ENCODE assay signal across 20 cellular contexts in the genomic region with DNA sequence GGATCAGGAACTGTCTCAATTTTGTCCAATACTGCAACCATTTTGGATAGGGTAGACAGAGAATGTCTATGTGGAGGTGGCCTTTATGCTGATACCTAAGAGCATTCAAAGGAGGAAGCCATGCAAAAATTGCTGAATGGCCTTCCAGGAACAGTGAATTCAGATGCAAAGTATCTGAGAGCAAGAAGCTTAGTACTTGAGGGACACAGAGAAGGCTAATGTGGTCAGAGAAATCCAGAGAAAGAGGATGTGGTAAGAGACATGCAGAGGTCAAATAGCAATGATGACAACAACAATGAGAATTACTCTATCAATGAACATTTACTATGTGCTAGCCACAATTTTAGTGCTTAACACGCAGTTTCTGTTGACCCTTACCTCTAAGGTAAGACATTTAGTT.
A peak's percentile ranks its signal among the peaks of the same experiment; 100 is the strongest.
DNase-seq lines count a peak whose midpoint lies in the region; ATAC-seq, FAIRE-seq and TF ChIP-seq lines count a peak whose summit lies in the region.
"Had no signal": no experiment of that assay in that cellular context is flagged by ENCODE, and none has a peak within 500 bp of the region (broad histone marks: within the 10 kb centered on the region; RNA-seq: fewer than 3 reads in every experiment).

No MANE protein-coding gene starts in this region.

- H4K5ac ChIP-seq in H9 (ENCODE audit: insufficient read length, low read depth, low read length), result no peak overlapping the region

- no peaks in the 10 kb centered on the region for H3K79me2 ChIP-seq in H9 (ENCODE audit: insufficient read depth, low read length)
- no peaks in the 10 kb centered on the region for H3K79me2 ChIP-seq in astrocyte (ENCODE audit: insufficient read depth, low read length)
- H3K79me2 ChIP-seq: hepatocyte had no signal

- no peak overlapping the region for H3K9ac ChIP-seq in H9 (ENCODE audit: extremely low read depth, insufficient read length, low read length)
- H3K9ac ChIP-seq in astrocyte (ENCODE audit: low read length), result no peak overlapping the region

- H2BK20ac ChIP-seq in H9 (ENCODE audit: low read depth, low read length, poor library complexity, severe bottlenecking), result no peak overlapping the region

- no peak overlapping the region for H3K14ac ChIP-seq in H9 (ENCODE audit: insufficient read depth, low read length)

- H3K27me3 ChIP-seq in H9 (ENCODE audit: insufficient read depth, low read length), result no peaks in the 10 kb centered on the region
- H3K27me3 ChIP-seq in astrocyte (ENCODE audit: insufficient read depth, low read length), result no peaks in the 10 kb centered on the region
- H3K27me3 ChIP-seq in heart right ventricle, result no peaks in the 10 kb centered on the region
- H3K27me3 ChIP-seq in right lobe of liver, result no peaks in the 10 kb centered on the region
- H3K27me3 ChIP-seq: hepatocyte, upper lobe of right lung had no signal

- H3K27me3 Mint-ChIP-seq in H9 (ENCODE audit: low read depth) (no peaks in the 10 kb centered on the region), astrocyte (ENCODE audit: low read depth, unreplicated experiment) (no peaks in the 10 kb centered on the region)
- H3K27me3 Mint-ChIP-seq: activated B cell treated with CpG ODN at 0.5 μM for 24 hours; activated naive CD8-positive, alpha-beta T cell treated with anti-CD3 and anti-CD28 coated beads for 36 hours; CD8-positive, alpha-beta memory T cell; naive thymus-derived CD4-positive, alpha-beta T cell; stimulated activated memory B cell treated with anti-CD40 and anti-IgM and Interleukin-4, amounts not matched to agents 10 μg/mL and 1 μg/mL and 100 μg/mL, for 72 hours had no signal

- H2AFZ ChIP-seq in H9 (ENCODE audit: low read length) (no peak overlapping the region), astrocyte (ENCODE audit: low read depth, low read length) (no peak overlapping the region)
- H2AFZ ChIP-seq: hepatocyte had no signal

- no peaks in the 10 kb centered on the region for H4K20me1 ChIP-seq in H9 (ENCODE audit: control insufficient read depth, insufficient read depth, insufficient read length)
- H4K20me1 ChIP-seq in astrocyte (ENCODE audit: insufficient read depth, low read length), result no peaks in the 10 kb centered on the region

- no peak overlapping the region for H3K4me3 Mint-ChIP-seq in H9
- no peak overlapping the region for H3K4me3 Mint-ChIP-seq in astrocyte (ENCODE audit: unreplicated experiment)
- H3K4me3 Mint-ChIP-seq: activated B cell treated with CpG ODN at 0.5 μM for 24 hours; activated naive CD8-positive, alpha-beta T cell treated with anti-CD3 and anti-CD28 coated beads for 36 hours; CD8-positive, alpha-beta memory T cell; naive thymus-derived CD4-positive, alpha-beta T cell; stimulated activated memory B cell treated with anti-CD40 and anti-IgM and Interleukin-4, amounts not matched to agents 10 μg/mL and 1 μg/mL and 100 μg/mL, for 72 hours had no signal

- FAIRE-seq in D721Med (lab: Jason Lieb, UNC), result peak; percentile 64
- FAIRE-seq in astrocyte (lab: Jason Lieb, UNC), result peak; percentile 55
- FAIRE-seq in urothelium cell line (lab: Jason Lieb, UNC), result no peak

- TF ChIP-seq CTCF in D721Med (IDR thresholded peaks at IDR 0.05; ENCODE audit: insufficient read depth, missing control alignments) (no peak), H9 (conservative IDR thresholded peaks at IDR 0.05) (no peak), astrocyte (IDR thresholded peaks at IDR 0.05; ENCODE audit: insufficient read depth, low read depth, low read length) (no peak), heart right ventricle (IDR thresholded peaks at IDR 0.05) (no peak), right lobe of liver (IDR thresholded peaks at IDR 0.05) (no peak)

- peaks cover 0 to 2% of the 10 kb centered on the region in 2 experiments; a peak in 1 of 4 replicates for H3K4me1 Mint-ChIP-seq in H9
- H3K4me1 Mint-ChIP-seq in astrocyte (ENCODE audit: low read depth, unreplicated experiment), result no peaks in the 10 kb centered on the region
- H3K4me1 Mint-ChIP-seq: activated B cell treated with CpG ODN at 0.5 μM for 24 hours; activated naive CD8-positive, alpha-beta T cell treated with anti-CD3 and anti-CD28 coated beads for 36 hours; CD8-positive, alpha-beta memory T cell; naive thymus-derived CD4-positive, alpha-beta T cell; stimulated activated memory B cell treated with anti-CD40 and anti-IgM and Interleukin-4, amounts not matched to agents 10 μg/mL and 1 μg/mL and 100 μg/mL, for 72 hours had no signal

- no peak overlapping the region for H2BK15ac ChIP-seq in H9 (ENCODE audit: low read depth, low read length)

- H2AK5ac ChIP-seq in H9 (ENCODE audit: insufficient read length, low read length), result no peak overlapping the region

- no peak overlapping the region for H4K91ac ChIP-seq in H9 (ENCODE audit: insufficient read length, low read depth, low read length)

- H3K9me3 Mint-ChIP-seq in H9 (peaks cover 0 to 2% of the 10 kb centered on the region in 2 experiments; a peak in 3 of 5 replicates), astrocyte (ENCODE audit: unreplicated experiment) (no peaks in the 10 kb centered on the region)
- H3K9me3 Mint-ChIP-seq: activated naive CD8-positive, alpha-beta T cell treated with anti-CD3 and anti-CD28 coated beads for 36 hours had no signal

- DNase-seq in D721Med (ENCODE audit: insufficient read length, low spot score) (no peak), H9 (peak; percentile 23), Kasumi-1 (lab: John Stamatoyannopoulos, UW) (peak; percentile 14 to 56), astrocyte (ENCODE audit: low read depth) (peak; percentile 21), urothelium cell line (ENCODE audit: low spot score) (no peak), heart right ventricle (no peak), kidney glomerular epithelial cell (lab: John Stamatoyannopoulos, UW) (no peak), right lobe of liver (no peak)
- DNase-seq: activated B cell treated with CpG ODN at 0.5 μM for 24 hours; activated CD8-positive, alpha-beta memory T cell treated with anti-CD3 and anti-CD28 coated beads, Interleukin-2, amount 50 U/mL, for 4 hours; activated naive CD8-positive, alpha-beta T cell treated with anti-CD3 and anti-CD28 coated beads for 36 hours; CD8-positive, alpha-beta memory T cell; left ventricle myocardium superior; naive thymus-derived CD4-positive, alpha-beta T cell; NCI-H1436; NCI-H510A treated with DMSO at 0.1 percent for 48 hours; Right ventricle myocardium superior; upper lobe of right lung had no signal

- no peak overlapping the region for H3T11ph ChIP-seq in H9 (ENCODE audit: low read length)

- no peaks in the 10 kb centered on the region for H3K36me3 ChIP-seq in astrocyte (ENCODE audit: insufficient read depth, low read length)
- no peaks in the 10 kb centered on the region for H3K36me3 ChIP-seq in heart right ventricle
- no peaks in the 10 kb centered on the region for H3K36me3 ChIP-seq in right lobe of liver
- H3K36me3 ChIP-seq: upper lobe of right lung had no signal

- no peak for TF ChIP-seq POLR2A in right lobe of liver (IDR thresholded peaks at IDR 0.05)

- no peak overlapping the region for H3K27ac Mint-ChIP-seq in H9
- no peak overlapping the region for H3K27ac Mint-ChIP-seq in astrocyte (ENCODE audit: unreplicated experiment)
- H3K27ac Mint-ChIP-seq: activated B cell treated with CpG ODN at 0.5 μM for 24 hours; activated naive CD8-positive, alpha-beta T cell treated with anti-CD3 and anti-CD28 coated beads for 36 hours; CD8-positive, alpha-beta memory T cell; naive thymus-derived CD4-positive, alpha-beta T cell; stimulated activated memory B cell treated with anti-CD40 and anti-IgM and Interleukin-4, amounts not matched to agents 10 μg/mL and 1 μg/mL and 100 μg/mL, for 72 hours had no signal

- H2BK12ac ChIP-seq in H9 (ENCODE audit: insufficient read length, low read depth, low read length), result no peak overlapping the region

- no peak overlapping the region for H3K18ac ChIP-seq in H9 (ENCODE audit: insufficient read length, low read depth, low read length)

- intact Hi-C loops in heart right ventricle (cut with DNase I), result no loop called here
- intact Hi-C loops in right lobe of liver (cut with DNase I), result no loop called here

- H3K4ac ChIP-seq in H9 (ENCODE audit: low read depth, low read length), result no peak overlapping the region

- H3K27ac ChIP-seq in H9 (ENCODE audit: insufficient read length, low read depth, low read length) (peak overlapping the region; percentile 18), astrocyte (ENCODE audit: low read depth, low read length) (no peak overlapping the region), heart right ventricle (no peak overlapping the region), right lobe of liver (no peak overlapping the region)
- H3K27ac ChIP-seq: hepatocyte, upper lobe of right lung had no signal

- H3K4me1 ChIP-seq in H9 (ENCODE audit: insufficient read depth, low read length) (peaks cover 4% of the 10 kb centered on the region), astrocyte (ENCODE audit: insufficient read depth, low read length) (no peaks in the 10 kb centered on the region), heart right ventricle (no peaks in the 10 kb centered on the region), right lobe of liver (no peaks in the 10 kb centered on the region)
- H3K4me1 ChIP-seq: upper lobe of right lung had no signal

- no peak overlapping the region for H3K23ac ChIP-seq in H9 (ENCODE audit: insufficient read length, low read depth, low read length)

- H3K9me3 ChIP-seq in H9 (ENCODE audit: control insufficient read depth, low read depth, low read length), result no peaks in the 10 kb centered on the region
- no peaks in the 10 kb centered on the region for H3K9me3 ChIP-seq in astrocyte (ENCODE audit: insufficient read depth, low read depth, low read length)
- H3K9me3 ChIP-seq in heart right ventricle, result no peaks in the 10 kb centered on the region
- no peaks in the 10 kb centered on the region for H3K9me3 ChIP-seq in right lobe of liver
- H3K9me3 ChIP-seq: upper lobe of right lung had no signal

- no peak overlapping the region for H2BK5ac ChIP-seq in H9 (ENCODE audit: insufficient read length, low read length)

- H3K36me3 Mint-ChIP-seq in H9 (ENCODE audit: insufficient read depth in 1 of 3, low read depth in 3 of 3) (no peaks in the 10 kb centered on the region), astrocyte (ENCODE audit: low read depth, unreplicated experiment) (no peaks in the 10 kb centered on the region)
- H3K36me3 Mint-ChIP-seq: activated naive CD8-positive, alpha-beta T cell treated with anti-CD3 and anti-CD28 coated beads for 36 hours; CD8-positive, alpha-beta memory T cell; naive thymus-derived CD4-positive, alpha-beta T cell; stimulated activated memory B cell treated with anti-CD40 and anti-IgM and Interleukin-4, amounts not matched to agents 10 μg/mL and 1 μg/mL and 100 μg/mL, for 72 hours had no signal

- no peaks in the 10 kb centered on the region for H3K23me2 ChIP-seq in H9 (ENCODE audit: insufficient read length, low read depth, low read length, poor library complexity, severe bottlenecking)

- no peak overlapping the region for H3K4me3 ChIP-seq in astrocyte (ENCODE audit: insufficient read depth, low read depth, low read length)
- H3K4me3 ChIP-seq in heart right ventricle, result no peak overlapping the region
- H3K4me3 ChIP-seq in right lobe of liver, result no peak overlapping the region
- H3K4me3 ChIP-seq: hepatocyte, upper lobe of right lung had no signal

- no peak overlapping the region for H2BK120ac ChIP-seq in H9 (ENCODE audit: low read depth, low read length, poor library complexity, severe bottlenecking)

- no peak overlapping the region for H3K56ac ChIP-seq in H9 (ENCODE audit: insufficient read length, low read depth, low read length)

- no peaks in the 10 kb centered on the region for H3K79me1 ChIP-seq in H9 (ENCODE audit: insufficient read depth, low read depth, low read length, poor library complexity, severe bottlenecking)

- WGBS in H9 (ENCODE audit: extremely low coverage, insufficient read length, low lambda C conversion rate), result no CpG with 5 or more reads among the region's 1 CpG
- WGBS in heart right ventricle, 2 donors, result 56 to 59% methylated on average over 1 of the region's 1 CpG
- WGBS in right lobe of liver (ENCODE audit: insufficient coverage, low coverage, low lambda C conversion rate, missing lambda C conversion rate), result 71% methylated on average over 1 of the region's 1 CpG

- H4K8ac ChIP-seq in H9 (replicated peaks; ENCODE audit: insufficient read length, low read depth, low read length), result no peak overlapping the region

- peak overlapping the region; percentile 14 for H3K4me2 ChIP-seq in H9 (ENCODE audit: insufficient read depth, insufficient read length, low read length)
- no peak overlapping the region for H3K4me2 ChIP-seq in astrocyte (ENCODE audit: low read length)
- H3K4me2 ChIP-seq: hepatocyte had no signal

- ATAC-seq in heart right ventricle (no peak), right lobe of liver (no peak)
- ATAC-seq: left ventricle myocardium superior; naive thymus-derived CD4-positive, alpha-beta T cell; stimulated activated memory B cell treated with anti-CD40 and anti-IgM and Interleukin-4, amounts not matched to agents 10 μg/mL and 1 μg/mL and 100 μg/mL, for 72 hours; upper lobe of right lung had no signal

Comparison
In these comparisons a context has a peak if more than half of its experiments do, and no peak if none do; other contexts are left out.
1. DNase-seq: peak in H9 (single experiment), Kasumi-1 (2 of 2) and astrocyte (single experiment); none in D721Med (single experiment), urothelium cell line (single experiment), heart right ventricle (0 of 2), kidney glomerular epithelial cell (single experiment) and right lobe of liver (0 of 3).